8 cellular contexts compared by ENCODE assay signal in genomic region chr3:179321585-179322322, GRCh38. TPM values are rescaled to one million over a fixed set of nuclear protein-coding genes. Genes with fewer than 3 reads are reported as not detected.
A peak's percentile ranks its signal among the peaks of the same experiment; 100 is the strongest.
DNase-seq lines count a peak whose midpoint lies in the region; ATAC-seq, FAIRE-seq and TF ChIP-seq lines count a peak whose summit lies in the region.

No MANE protein-coding gene starts in this region.

- peak overlapping the region; percentile 92 for H3K4me3 Mint-ChIP-seq in HFFc6

- no peak for TF ChIP-seq POLR2A in vagina (IDR thresholded peaks at IDR 0.05)

- H3K36me3 Mint-ChIP-seq in HFFc6 (ENCODE audit: low read depth), result peaks cover 9% of the 10 kb centered on the region

- ATAC-seq in HG03045 (IDR thresholded peaks at IDR 0.05; ENCODE audit: unreplicated experiment), result no peak

- peaks cover 27% of the 10 kb centered on the region for H3K4me1 ChIP-seq in vagina

- peaks cover 31% of the 10 kb centered on the region for H3K4me1 Mint-ChIP-seq in HFFc6 (ENCODE audit: low read depth)

- H3K27me3 ChIP-seq in vagina, result no peaks in the 10 kb centered on the region

- H3K27ac Mint-ChIP-seq in HFFc6, result peak overlapping the region; percentile 93

- H3K36me3 ChIP-seq in vagina, result no peaks in the 10 kb centered on the region

- no peaks in the 10 kb centered on the region for H3K27me3 Mint-ChIP-seq in HFFc6 (ENCODE audit: insufficient read depth)

- H3K27ac ChIP-seq in cingulate gyrus (ENCODE audit: low read depth, low read length) (peak overlapping the region; percentile 89), vagina (peak overlapping the region; percentile 97)

- TF ChIP-seq CTCF in HFFc6 (IDR thresholded peaks at IDR 0.05) (peak; percentile 82), vagina (IDR thresholded peaks at IDR 0.05) (peak in 2 of 3 experiments; percentile 50 to 65)

- H3K9me3 ChIP-seq in vagina, result no peaks in the 10 kb centered on the region

- peak overlapping the region; percentile 58 to 88 for H3K4me3 ChIP-seq in vagina

- FAIRE-seq in RCC 7860 (lab: Jason Lieb, UNC), result no peak

- DNase-seq in D341Med (ENCODE audit: low spot score) (peak; percentile 37), HFFc6 (peak; percentile 61), RCC 7860 (ENCODE audit: low spot score) (peak; percentile 13), middle frontal gyrus (ENCODE audit: extremely low spot score, low spot score) (peak; percentile 40), vagina (ENCODE audit: extremely low spot score in 2 of 2) (no peak), NCI-H187 (lab: John Stamatoyannopoulos, UW) (no peak)

- H3K9me3 Mint-ChIP-seq in HFFc6, result no peaks in the 10 kb centered on the region

- intact Hi-C loops in vagina (cut with DNase I), result loop anchor here (2.0 to 10.0 kb wide), 2 partner anchors 173 to 217 kb away; partner anchors contain the start of gene PIK3CA

RNA-seq across cellular contexts. Expression of gene ZNF639, which starts 1.1 kb away (rescaled TPM):
- 10 to 100 TPM; 24.9 to 32.8 (median 29.0) TPM for total RNA-seq in HFFc6 (2021; fragmentation: NEBNext Ultra II Directional; extraction: Animal tissue kit (Norgen Biotek cat#: 25700))
- total RNA-seq in vagina, result 37.3 TPM

RNA-seq across cellular contexts. Expression of gene MFN1, which starts 25.8 kb away (rescaled TPM):
- total RNA-seq in HFFc6 (2021; fragmentation: NEBNext Ultra II Directional; extraction: Animal tissue kit (Norgen Biotek cat#: 25700)), result 10 to 100 TPM; 49.6 to 62.0 (median 56.3) TPM
- total RNA-seq in vagina, result 33.1 TPM

Comparison
In these comparisons a context has a peak if more than half of its experiments do, and no peak if none do; other contexts are left out.
1. DNase-seq: peak in D341Med (single experiment), HFFc6 (single experiment), RCC 7860 (single experiment) and middle frontal gyrus (single experiment); none in vagina (0 of 2) and NCI-H187 (0 of 2).